Comparison of ENCODE assay signal across 1 cellular context in genomic region chr17:28996554-28997096, GRCh38.
TF ChIP-seq lines count a peak whose summit lies in the region.

No MANE protein-coding gene starts in this region.

TF ChIP-seq in HepG2, 621 proteins besides CTCF, POLR2A, EP300 and RAD21 (continued from another document and continues in another):
- TF ChIP-seq AHDC1 (CRISPR knock-in tag; IDR thresholded peaks at IDR 0.05; ENCODE audit: borderline replicate concordance) (peak; percentile 53; the same call in 1 of the 2 replicates), CC2D1A (CRISPR knock-in tag; IDR thresholded peaks at IDR 0.05) (no peak), TAF15 (IDR thresholded peaks at IDR 0.05; ENCODE audit: low read depth, low read length, poor library complexity, severe bottlenecking) (no peak), ZNF350 (CRISPR knock-in tag; IDR thresholded peaks at IDR 0.05; ENCODE audit: borderline replicate concordance, low read depth) (no peak), HMGXB4 (CRISPR knock-in tag; IDR thresholded peaks at IDR 0.05; ENCODE audit: borderline replicate concordance in 1 of 2, low read depth in 1 of 2) (peak in 1 of 2 experiments; percentile 54; a peak in 1 of 4 replicates), SMAD1 (CRISPR knock-in tag; IDR thresholded peaks at IDR 0.05; ENCODE audit: borderline replicate concordance, low read depth) (no peak), SP1 (IDR thresholded peaks at IDR 0.05) (no peak), SP1 (CRISPR knock-in tag; IDR thresholded peaks at IDR 0.05) (no peak), GMEB1 (CRISPR knock-in tag; IDR thresholded peaks at IDR 0.05; ENCODE audit: borderline replicate concordance) (no peak), NR2F1 (CRISPR knock-in tag; IDR thresholded peaks at IDR 0.05) (no peak), ZNF282 (IDR thresholded peaks at IDR 0.05; ENCODE audit: partially characterized antibody) (no peak), HMGA1 (CRISPR knock-in tag; conservative IDR thresholded peaks at IDR 0.05) (no peak), ZNF281 (CRISPR knock-in tag; IDR thresholded peaks at IDR 0.05; ENCODE audit: borderline replicate concordance) (no peak), CSRNP1 (CRISPR knock-in tag; IDR thresholded peaks at IDR 0.05) (no peak), HNF1B (CRISPR knock-in tag; IDR thresholded peaks at IDR 0.05) (peak; percentile 38; the same call in 1 of the 2 replicates), STAT6 (CRISPR knock-in tag; IDR thresholded peaks at IDR 0.05; ENCODE audit: borderline replicate concordance) (no peak), PAX8 (CRISPR knock-in tag; IDR thresholded peaks at IDR 0.05; ENCODE audit: borderline replicate concordance) (no peak), ZNF580 (CRISPR knock-in tag; IDR thresholded peaks at IDR 0.05; ENCODE audit: borderline replicate concordance, low read depth) (no peak), KDM1A (CRISPR knock-in tag; IDR thresholded peaks at IDR 0.05) (no peak), MAFG (CRISPR knock-in tag; IDR thresholded peaks at IDR 0.05) (no peak), CEBPZ (IDR thresholded peaks at IDR 0.05; ENCODE audit: low read length) (no peak), ZNF512 (CRISPR knock-in tag; IDR thresholded peaks at IDR 0.05) (no peak), ZBTB7A (CRISPR knock-in tag; IDR thresholded peaks at IDR 0.05) (no peak), ZBTB1 (CRISPR knock-in tag; IDR thresholded peaks at IDR 0.05; ENCODE audit: borderline replicate concordance) (no peak), MED1 (CRISPR knock-in tag; IDR thresholded peaks at IDR 0.05) (peak; percentile 60), ZNF879 (CRISPR knock-in tag; IDR thresholded peaks at IDR 0.05) (no peak), ZNF367 (CRISPR knock-in tag; IDR thresholded peaks at IDR 0.05; ENCODE audit: borderline replicate concordance) (no peak), ARNT (IDR thresholded peaks at IDR 0.05) (no peak)
